In the genomic region with DNA sequence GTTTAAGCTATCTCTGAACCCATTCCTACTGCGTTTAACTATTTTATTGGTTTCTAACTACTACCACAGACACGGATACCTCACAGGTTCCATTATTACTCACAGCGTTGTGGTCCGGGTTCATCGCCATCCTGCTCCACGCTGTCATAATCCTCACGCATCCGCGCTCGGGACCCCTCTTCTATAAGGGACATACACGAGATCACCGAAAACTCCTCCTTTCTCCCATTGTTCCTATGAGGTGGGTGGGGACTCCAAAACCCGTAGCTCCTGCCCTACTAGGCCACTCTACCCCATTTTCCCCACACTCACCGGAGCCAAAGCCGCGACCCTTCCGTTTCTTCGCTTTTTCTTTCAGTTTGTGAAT, we compare ENCODE assay signal across 1 cellular context.
TF ChIP-seq lines count a peak whose summit lies in the region.

No MANE protein-coding gene starts in this region.

TF ChIP-seq in neural cell, 6 proteins besides CTCF, POLR2A, EP300 and RAD21 (continued from another document):
- no peak for TF ChIP-seq MXI1 (conservative IDR thresholded peaks at IDR 0.05; ENCODE audit: poor library complexity, severe bottlenecking)
- no peak for TF ChIP-seq POLR2AphosphoS5 (IDR thresholded peaks at IDR 0.05)
